ENCODE assay signal across 19 cellular contexts in the genomic region with DNA sequence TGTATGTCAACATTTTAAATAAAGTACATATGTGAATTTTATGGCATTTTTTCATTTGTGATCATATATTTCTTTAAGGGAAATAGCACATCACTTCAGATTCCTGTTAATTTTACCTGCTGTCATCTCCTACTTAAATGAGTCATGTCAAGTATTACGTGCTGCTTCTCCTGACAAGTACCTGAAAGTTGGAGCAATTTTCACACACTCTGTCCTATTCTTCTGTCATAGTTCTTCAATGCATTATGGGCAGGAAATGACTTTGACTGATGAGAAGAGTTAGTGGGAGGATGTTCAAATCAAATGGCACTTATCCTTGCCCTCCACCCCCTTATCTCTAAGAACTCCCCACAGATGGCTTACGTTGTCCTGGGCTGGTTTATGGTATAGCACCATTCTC.
"Had no signal": no experiment of that assay in that cellular context is flagged by ENCODE, and none has a peak within 500 bp of the region (broad histone marks: within the 10 kb centered on the region; RNA-seq: fewer than 3 reads in every experiment).

No MANE protein-coding gene starts in this region.

- ATAC-seq: esophagus mucosa; gastrocnemius medialis; left ventricle myocardium superior; lower lobe of right lung; natural killer cell; pancreas; right lobe of liver; stimulated activated naive CD8-positive, alpha-beta T cell treated with anti-CD3 and anti-CD28 coated beads, Interleukin-15, amount 100 ng/mL, for 72 hours; upper lobe of right lung had no signal

- H3K36me3 Mint-ChIP-seq: natural killer cell had no signal

- DNase-seq: cortex of kidney; foreskin fibroblast; gastrocnemius medialis; left ventricle myocardium superior; lower lobe of right lung; natural killer cell; pancreas; right lobe of liver; small intestine; stimulated activated CD4-positive, alpha-beta T cell treated with anti-CD3 and anti-CD28 coated beads, Interleukin-15, amount 100 ng/mL, for 24 hours; stimulated activated CD4-positive, alpha-beta T cell treated with anti-CD3 and anti-CD28 coated beads, Interleukin-2, amount 100 ng/mL, for 48 hours; stimulated activated naive CD4-positive, alpha-beta T cell; stimulated activated naive CD8-positive, alpha-beta T cell treated with anti-CD3 and anti-CD28 coated beads, Interleukin-15, amount 100 ng/mL, for 72 hours; transverse colon; upper lobe of right lung; uterus had no signal

- H3K4me3 ChIP-seq: gastrocnemius medialis, lower lobe of right lung, pancreas, right lobe of liver, suprapubic skin, transverse colon, upper lobe of right lung, uterus had no signal

- H3K4me3 Mint-ChIP-seq: natural killer cell; neural crest cell; stimulated activated naive CD8-positive, alpha-beta T cell treated with anti-CD3 and anti-CD28 coated beads, Interleukin-15, amount 100 ng/mL, for 72 hours had no signal

- H3K4me1 Mint-ChIP-seq: natural killer cell; neural crest cell; stimulated activated naive CD8-positive, alpha-beta T cell treated with anti-CD3 and anti-CD28 coated beads, Interleukin-15, amount 100 ng/mL, for 72 hours had no signal

- H3K9me3 Mint-ChIP-seq: natural killer cell; neural crest cell; stimulated activated naive CD8-positive, alpha-beta T cell treated with anti-CD3 and anti-CD28 coated beads, Interleukin-15, amount 100 ng/mL, for 72 hours had no signal

- H3K27ac Mint-ChIP-seq: natural killer cell; stimulated activated naive CD8-positive, alpha-beta T cell treated with anti-CD3 and anti-CD28 coated beads, Interleukin-15, amount 100 ng/mL, for 72 hours had no signal
